Comparison of ENCODE assay signal across 18 cellular contexts in genomic region chr10:3699896-3700295, GRCh38.
DNase-seq lines count a peak whose midpoint lies in the region; ATAC-seq, FAIRE-seq and TF ChIP-seq lines count a peak whose summit lies in the region.
"Had no signal": no experiment of that assay in that cellular context is flagged by ENCODE, and none has a peak within 500 bp of the region (broad histone marks: within the 10 kb centered on the region; RNA-seq: fewer than 3 reads in every experiment).

No MANE protein-coding gene starts in this region.

- no peak overlapping the region for H2BK12ac ChIP-seq in H9 (ENCODE audit: insufficient read length, low read depth, low read length)
- no peak overlapping the region; the same call in 1 of the 2 replicates for H2BK12ac ChIP-seq in H1 (ENCODE audit: low read depth, low read length)

- ATAC-seq in GM19397 (IDR thresholded peaks at IDR 0.05; ENCODE audit: unreplicated experiment) = no peak

- H3K9me3 ChIP-seq in H9 (ENCODE audit: control insufficient read depth, low read depth, low read length) = no peaks in the 10 kb centered on the region
- no peaks in the 10 kb centered on the region; a peak in 2 of 4 replicates for H3K9me3 ChIP-seq in H1 (ENCODE audit: insufficient read depth in 2 of 2, low read depth in 1 of 2, low read length in 1 of 2)
- H3K9me3 ChIP-seq in tibial nerve = no peaks in the 10 kb centered on the region
- no peaks in the 10 kb centered on the region for H3K9me3 ChIP-seq in smooth muscle cell (replicated peaks; ENCODE audit: low read depth)
- H3K9me3 ChIP-seq: BE2C, SJSA1 had no signal

- no peak overlapping the region for H2BK20ac ChIP-seq in H9 (ENCODE audit: low read depth, low read length, poor library complexity, severe bottlenecking)
- no peak overlapping the region for H2BK20ac ChIP-seq in H1 (ENCODE audit: low read length)

- H3K4me3 Mint-ChIP-seq in H9 = no peak overlapping the region
- H3K4me3 Mint-ChIP-seq: CD4-positive, alpha-beta memory T cell had no signal

- H3K4ac ChIP-seq in H9 (ENCODE audit: low read depth, low read length) = no peak overlapping the region
- no peak overlapping the region for H3K4ac ChIP-seq in H1 (replicated peaks; ENCODE audit: insufficient read length, low read depth, low read length)

- no peak overlapping the region for H2BK5ac ChIP-seq in H9 (ENCODE audit: insufficient read length, low read length)
- H2BK5ac ChIP-seq in H1 (ENCODE audit: low read depth, low read length) = no peak overlapping the region

- H3K14ac ChIP-seq in H9 (ENCODE audit: insufficient read depth, low read length) (no peak overlapping the region), H1 (ENCODE audit: insufficient read length) (no peak overlapping the region)

- H3K27me3 Mint-ChIP-seq in H9 (ENCODE audit: low read depth) = no peaks in the 10 kb centered on the region; the same call in 1 of the 2 replicates
- H3K27me3 Mint-ChIP-seq: CD4-positive, alpha-beta memory T cell had no signal

- WGBS in H9 (ENCODE audit: extremely low coverage, insufficient read length, low lambda C conversion rate) = no CpG with 5 or more reads among the region's 5 CpGs
- WGBS in H1 (ENCODE audit: extremely low coverage in 1 of 2, insufficient coverage in 1 of 2, insufficient read length in 1 of 2, insufficient replicate concordance in 2 of 2, low coverage in 1 of 2, low lambda C conversion rate in 2 of 2, missing lambda C conversion rate in 1 of 2), 2 experiments = 63% methylated on average over 5 of the region's 5 CpGs; no CpG with 5 or more reads in 1 of the 2 experiments
- WGBS in tibial nerve, 2 donors = 45 to 54% methylated on average over 5 of the region's 5 CpGs
- 87% methylated on average over 5 of the region's 5 CpGs for WGBS in smooth muscle cell (ENCODE audit: low lambda C conversion rate)

- CTCF ChIA-PET in H1 (lab: Charles Lee; ENCODE audit: partially characterized antibody) = no interaction called here

- no peak for DNase-seq in H9
- DNase-seq in H1 (ENCODE audit: low read depth in 1 of 2, low spot score in 2 of 2) = peak in 1 of 2 experiments; percentile 1
- peak; percentile 11 for DNase-seq in iPS DF 4.7 (ENCODE audit: extremely low read depth, low spot score)
- DNase-seq in superior temporal gyrus (ENCODE audit: extremely low spot score) = peak; percentile 40
- DNase-seq in tibial nerve (ENCODE audit: low spot score in 2 of 2) = no peak
- DNase-seq in smooth muscle cell (lab: John Stamatoyannopoulos, UW; ENCODE audit: unreplicated experiment) = no peak
- DNase-seq: BE2C; Calu3; CD4-positive, alpha-beta memory T cell; DMS53; NCI-H1436 treated with DMSO at 0.1 percent for 48 hours; NCI-H2081; NCI-H510A treated with DMSO at 0.1 percent for 48 hours; NCI-H82; PC-9 had no signal

- H3K27me3 ChIP-seq in H9 (ENCODE audit: insufficient read depth, low read length) = no peaks in the 10 kb centered on the region
- no peaks in the 10 kb centered on the region; a peak in 1 of 7 replicates for H3K27me3 ChIP-seq in H1 (replicated peaks in 1 of 4; ENCODE audit: control insufficient read depth in 3 of 4, extremely low read depth in 1 of 4, insufficient read depth in 3 of 4, low read length in 3 of 4)
- no peaks in the 10 kb centered on the region for H3K27me3 ChIP-seq in tibial nerve
- H3K27me3 ChIP-seq in smooth muscle cell (ENCODE audit: low read depth) = no peaks in the 10 kb centered on the region
- H3K27me3 ChIP-seq: BE2C, SJSA1 had no signal

- H2AK5ac ChIP-seq in H9 (ENCODE audit: insufficient read length, low read length) = no peak overlapping the region
- no peak overlapping the region for H2AK5ac ChIP-seq in H1 (ENCODE audit: low read depth, low read length)

- H3K4me1 Mint-ChIP-seq in H9 = peaks cover 28% of the 10 kb centered on the region in 2 experiments
- H3K4me1 Mint-ChIP-seq: CD4-positive, alpha-beta memory T cell had no signal

- TF ChIP-seq CTCF in H9 (conservative IDR thresholded peaks at IDR 0.05) (no peak), H1 (IDR thresholded peaks at IDR 0.05; ENCODE audit: control extremely low read depth in 1 of 3, insufficient read depth in 1 of 3, low read depth in 1 of 3, low read length in 3 of 3) (no peak), tibial nerve (IDR thresholded peaks at IDR 0.05) (no peak), smooth muscle cell (IDR thresholded peaks at IDR 0.05; ENCODE audit: borderline replicate concordance, insufficient read depth, poor library complexity, severe bottlenecking) (no peak)

- peaks cover 5% of the 10 kb centered on the region; the same call in 1 of the 2 replicates for H3K4me1 ChIP-seq in H9 (ENCODE audit: insufficient read depth, low read length)
- peaks cover 0 to 3% (median under 1%) of the 10 kb centered on the region in 4 experiments; a peak in 3 of 7 replicates for H3K4me1 ChIP-seq in H1 (replicated peaks in 1 of 4; ENCODE audit: control insufficient read depth in 3 of 4, insufficient read depth in 4 of 4, low read length in 3 of 4)
- H3K4me1 ChIP-seq in tibial nerve = peaks cover 0 to 11% (median 0%) of the 10 kb centered on the region in 4 donors
- H3K4me1 ChIP-seq in smooth muscle cell (ENCODE audit: low read depth) = no peaks in the 10 kb centered on the region
- H3K4me1 ChIP-seq: BE2C had no signal

- H4K8ac ChIP-seq in H9 (replicated peaks; ENCODE audit: insufficient read length, low read depth, low read length) (no peak overlapping the region), H1 (ENCODE audit: extremely low read depth, insufficient read depth, low read length) (no peak overlapping the region)

- H3K27ac ChIP-seq in H9 (ENCODE audit: insufficient read length, low read depth, low read length) = no peak overlapping the region
- no peak overlapping the region for H3K27ac ChIP-seq in H1 (ENCODE audit: low read depth, low read length)
- H3K27ac ChIP-seq in tibial nerve = peak overlapping the region in 1 of 4 donors; percentile 17
- H3K27ac ChIP-seq in smooth muscle cell (ENCODE audit: low read depth) = no peak overlapping the region
- H3K27ac ChIP-seq: KMS-11, PC-9, SJSA1 had no signal

- H2AFZ ChIP-seq in H9 (ENCODE audit: low read length) (no peak overlapping the region), H1 (ENCODE audit: low read length) (no peak overlapping the region; the same call in 1 of the 2 replicates), smooth muscle cell (ENCODE audit: low read depth) (no peak overlapping the region)
- H2AFZ ChIP-seq: PC-9 had no signal

- H3K9me3 Mint-ChIP-seq in H9 = 0 out of 5 replicates have a peak, but pooled peaks cover 0 to 4% of the 10 kb centered on the region in 2 experiments
- H3K9me3 Mint-ChIP-seq: CD4-positive, alpha-beta memory T cell had no signal

- H3F3A ChIP-seq in smooth muscle cell (ENCODE audit: low read depth) = no peaks in the 10 kb centered on the region

- H3K79me1 ChIP-seq in H9 (ENCODE audit: insufficient read depth, low read depth, low read length, poor library complexity, severe bottlenecking) (no peaks in the 10 kb centered on the region), H1 (ENCODE audit: low read depth, low read length) (no peaks in the 10 kb centered on the region)

- H3K4me2 ChIP-seq in H9 (ENCODE audit: insufficient read depth, insufficient read length, low read length) (no peak overlapping the region), H1 (ENCODE audit: insufficient read depth in 1 of 2, low read depth in 2 of 2, low read length in 2 of 2) (no peak overlapping the region), smooth muscle cell (no peak overlapping the region)
- H3K4me2 ChIP-seq: KMS-11, PC-9 had no signal

- POLR2A ChIA-PET in H1 (lab: Charles Lee; ENCODE audit: partially characterized antibody) = interaction anchor here (1.8 kb wide), 1 partner anchor 85 kb away, joined by 5 read pairs; the partner anchor contains the start of gene KLF6

- TF ChIP-seq POLR2A in H1 (IDR thresholded peaks at IDR 0.05; ENCODE audit: control extremely low read depth in 1 of 2, low read depth in 2 of 2, low read length in 2 of 2) = no peak
- no peak for TF ChIP-seq POLR2A in tibial nerve (IDR thresholded peaks at IDR 0.05)

- no peak overlapping the region for H3K56ac ChIP-seq in H9 (ENCODE audit: insufficient read length, low read depth, low read length)
- H3K56ac ChIP-seq in H1 (replicated peaks; ENCODE audit: insufficient read length, low read depth, low read length) = no peak overlapping the region

- no peak overlapping the region for H2BK120ac ChIP-seq in H9 (ENCODE audit: low read depth, low read length, poor library complexity, severe bottlenecking)
- no peak overlapping the region for H2BK120ac ChIP-seq in H1 (replicated peaks; ENCODE audit: low read depth, low read length)

- H3K23ac ChIP-seq in H9 (ENCODE audit: insufficient read length, low read depth, low read length) = no peak overlapping the region
- no peak overlapping the region for H3K23ac ChIP-seq in H1 (ENCODE audit: insufficient read length)

- no peak for FAIRE-seq in H1 (lab: Jason Lieb, UNC)

- no peak overlapping the region for H3T11ph ChIP-seq in H9 (ENCODE audit: low read length)

- peak overlapping the region; percentile 8 to 97 (median 88); a peak in 6 of 7 replicates for H3K27ac Mint-ChIP-seq in H9
- H3K27ac Mint-ChIP-seq: CD4-positive, alpha-beta memory T cell had no signal

- no peaks in the 10 kb centered on the region for H3K23me2 ChIP-seq in H9 (ENCODE audit: insufficient read length, low read depth, low read length, poor library complexity, severe bottlenecking)
- no peaks in the 10 kb centered on the region for H3K23me2 ChIP-seq in H1 (ENCODE audit: low read depth, low read length)

- TF ChIP-seq EP300 in H1 (IDR thresholded peaks at IDR 0.05; ENCODE audit: borderline replicate concordance in 1 of 2, low read depth in 2 of 2, low read length in 2 of 2) (no peak), tibial nerve (IDR thresholded peaks at IDR 0.05) (no peak)

- H3K9ac ChIP-seq in H9 (ENCODE audit: extremely low read depth, insufficient read length, low read length) = no peak overlapping the region
- no peak overlapping the region for H3K9ac ChIP-seq in H1 (replicated peaks in 1 of 4; ENCODE audit: extremely low read depth in 1 of 4, low read depth in 3 of 4, low read length in 3 of 4)
- no peak overlapping the region for H3K9ac ChIP-seq in smooth muscle cell (ENCODE audit: low read depth)
- H3K9ac ChIP-seq: KMS-11 had no signal

- H4K5ac ChIP-seq in H9 (ENCODE audit: insufficient read length, low read depth, low read length) (no peak overlapping the region), H1 (ENCODE audit: insufficient read length, low read depth, low read length) (no peak overlapping the region)

- H4K91ac ChIP-seq in H9 (ENCODE audit: insufficient read length, low read depth, low read length) (no peak overlapping the region), H1 (replicated peaks; ENCODE audit: insufficient read length, low read length) (no peak overlapping the region)

- H3K36me3 ChIP-seq in H1 (ENCODE audit: control insufficient read depth in 2 of 4, insufficient read depth in 4 of 4, low read length in 3 of 4) (no peaks in the 10 kb centered on the region), tibial nerve (no peaks in the 10 kb centered on the region), smooth muscle cell (ENCODE audit: low read depth) (no peaks in the 10 kb centered on the region)
- H3K36me3 ChIP-seq: BE2C, SJSA1 had no signal

- H2BK15ac ChIP-seq in H9 (ENCODE audit: low read depth, low read length) = no peak overlapping the region
- H2BK15ac ChIP-seq in H1 (ENCODE audit: low read length) = no peak overlapping the region

- H3K79me2 ChIP-seq in H9 (ENCODE audit: insufficient read depth, low read length) (no peaks in the 10 kb centered on the region), H1 (ENCODE audit: control insufficient read depth in 1 of 2, insufficient read depth in 2 of 2, low read length in 2 of 2) (no peaks in the 10 kb centered on the region), smooth muscle cell (ENCODE audit: low read depth) (no peaks in the 10 kb centered on the region)

- peak overlapping the region; percentile 45 for H3K18ac ChIP-seq in H9 (ENCODE audit: insufficient read length, low read depth, low read length)
- no peak overlapping the region for H3K18ac ChIP-seq in H1 (ENCODE audit: extremely low read depth, low read length)

- H3K36me3 Mint-ChIP-seq in H9 (ENCODE audit: insufficient read depth in 1 of 3, low read depth in 3 of 3) = peaks cover 0 to 2% (median 0%) of the 10 kb centered on the region in 3 experiments; a peak in 2 of 7 replicates
- H3K36me3 Mint-ChIP-seq: CD4-positive, alpha-beta memory T cell had no signal

- no peaks in the 10 kb centered on the region for H4K20me1 ChIP-seq in H9 (ENCODE audit: control insufficient read depth, insufficient read depth, insufficient read length)
- no peaks in the 10 kb centered on the region for H4K20me1 ChIP-seq in H1 (replicated peaks in 1 of 2; ENCODE audit: control insufficient read depth in 1 of 2, insufficient read depth in 2 of 2, low read length in 2 of 2)
- no peaks in the 10 kb centered on the region for H4K20me1 ChIP-seq in smooth muscle cell (ENCODE audit: low read depth)

- H3K4me3 ChIP-seq in H1 (ENCODE audit: extremely low read depth in 1 of 4, insufficient read depth in 2 of 4, low read depth in 3 of 4, low read length in 4 of 4) (no peak overlapping the region), tibial nerve (no peak overlapping the region), smooth muscle cell (no peak overlapping the region)
- H3K4me3 ChIP-seq: PC-9, SJSA1 had no signal

- TF ChIP-seq RAD21 in H1 (IDR thresholded peaks at IDR 0.05 in 1 of 2, conservative IDR thresholded peaks at IDR 0.05 in 1 of 2; ENCODE audit: low read depth in 2 of 2, low read length in 2 of 2) = no peak

Comparison
In these comparisons a context has a peak if more than half of its experiments do, and no peak if none do; other contexts are left out.
1. DNase-seq: peak in iPS DF 4.7 (single experiment) and superior temporal gyrus (single experiment); none in H9 (single experiment), tibial nerve (0 of 2) and smooth muscle cell (single experiment).